In the genomic region with DNA sequence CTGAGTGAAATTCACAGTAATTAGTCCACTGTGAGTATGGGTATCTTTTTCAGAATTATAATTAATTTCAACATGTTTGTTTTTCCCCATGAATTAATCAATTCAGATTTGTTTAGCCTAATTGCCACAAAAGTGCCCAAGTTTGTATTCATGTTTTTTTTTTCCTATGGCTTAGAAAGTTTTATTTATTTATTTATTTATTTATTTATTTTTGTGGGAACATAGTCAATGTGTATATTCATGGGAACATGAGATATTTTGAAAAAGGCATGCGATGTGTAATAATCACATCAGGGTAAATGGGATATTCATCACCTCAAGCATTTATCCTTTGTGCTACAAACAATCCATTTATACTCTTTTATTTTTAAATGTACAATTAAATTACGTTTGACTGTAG, we compare ENCODE assay signal across 22 cellular contexts.
DNase-seq lines count a peak whose midpoint lies in the region; ATAC-seq, FAIRE-seq and TF ChIP-seq lines count a peak whose summit lies in the region.
"Had no signal": no experiment of that assay in that cellular context is flagged by ENCODE, and none has a peak within 500 bp of the region (broad histone marks: within the 10 kb centered on the region; RNA-seq: fewer than 3 reads in every experiment).

No MANE protein-coding gene starts in this region.

- H3K4me3 Mint-ChIP-seq in stimulated activated effector memory CD8-positive, alpha-beta T cell treated with anti-CD3 and anti-CD28 coated beads, Interleukin-12 subunit alpha, Interleukin-12 subunit beta, amount 100 ng/mL, for 72 hours: no peak overlapping the region
- H3K4me3 Mint-ChIP-seq: B cell; CD4-positive, alpha-beta T cell; CD8-positive, alpha-beta T cell had no signal

- ATAC-seq in stimulated activated effector memory CD8-positive, alpha-beta T cell treated with anti-CD3 and anti-CD28 coated beads, Interleukin-12 subunit alpha, Interleukin-12 subunit beta, amount 100 ng/mL, for 72 hours: no peak
- ATAC-seq: CD8-positive, alpha-beta T cell had no signal

- no peaks in the 10 kb centered on the region for H3K4me1 Mint-ChIP-seq in stimulated activated effector memory CD8-positive, alpha-beta T cell treated with anti-CD3 and anti-CD28 coated beads, Interleukin-12 subunit alpha, Interleukin-12 subunit beta, amount 100 ng/mL, for 72 hours
- H3K4me1 Mint-ChIP-seq: B cell had no signal

- H3K36me3 ChIP-seq in HEK293 (ENCODE audit: control insufficient read depth in 2 of 2, insufficient read depth in 1 of 2, low read length in 2 of 2): no peaks in the 10 kb centered on the region
- H3K36me3 ChIP-seq: BLaER1 treated with 17β-estradiol and CSF1 and Interleukin-3, amounts not matched to agents 10 nM and 100 nM had no signal

- WGBS in lower leg skin, 2 donors: 92 to 96% methylated on average over 2 of the region's 2 CpGs

- POLR2A ChIA-PET in HEK293 (lab: Yijun Ruan, JAX): no interaction called here

- no peak for DNase-seq in frontal cortex (ENCODE audit: low spot score in 2 of 2)
- DNase-seq in stimulated activated effector memory CD8-positive, alpha-beta T cell treated with anti-CD3 and anti-CD28 coated beads, Interleukin-12 subunit alpha, Interleukin-12 subunit beta, amount 100 ng/mL, for 72 hours (ENCODE audit: low spot score in 2 of 2): no peak
- DNase-seq in lower leg skin (ENCODE audit: low spot score in 2 of 2): no peak
- no peak for DNase-seq in DMS114 treated with DMSO at 0.1 percent for 48 hours (lab: John Stamatoyannopoulos, UW; ENCODE audit: unreplicated experiment)
- DNase-seq: 8988T; AML-193; Caco-2; Calu3; CD4-positive, alpha-beta T cell; CD8-positive, alpha-beta T cell; DMS153; DMS53; DMS79; DND-41; GF-D8 had no signal

- TF ChIP-seq CTCF in HEK293 (tag by site-specific recombination; IDR thresholded peaks at IDR 0.05): no peak
- no peak for TF ChIP-seq CTCF in lower leg skin (IDR thresholded peaks at IDR 0.05)

- H3K36me3 Mint-ChIP-seq in stimulated activated effector memory CD8-positive, alpha-beta T cell treated with anti-CD3 and anti-CD28 coated beads, Interleukin-12 subunit alpha, Interleukin-12 subunit beta, amount 100 ng/mL, for 72 hours: no peaks in the 10 kb centered on the region
- H3K36me3 Mint-ChIP-seq: CD8-positive, alpha-beta T cell had no signal

- no peaks in the 10 kb centered on the region for H3K4me1 ChIP-seq in HEK293 (ENCODE audit: control insufficient read depth, insufficient read depth, low read length)
- H3K4me1 ChIP-seq: BLaER1 treated with 17β-estradiol and CSF1 and Interleukin-3, amounts not matched to agents 10 nM and 100 nM; Caco-2 had no signal

- intact Hi-C loops in lower leg skin (cut with DNase I; ENCODE audit: low total_unique reads): no loop called here

- CTCF ChIA-PET in HEK293 (lab: Yijun Ruan, JAX): no interaction called here

- FAIRE-seq in frontal cortex (lab: Jason Lieb, UNC): peak; percentile 10
- FAIRE-seq: D721Med, GM12891, GM19239 had no signal

- H3K9me3 Mint-ChIP-seq in stimulated activated effector memory CD8-positive, alpha-beta T cell treated with anti-CD3 and anti-CD28 coated beads, Interleukin-12 subunit alpha, Interleukin-12 subunit beta, amount 100 ng/mL, for 72 hours: peaks cover 10% of the 10 kb centered on the region

- H3K27ac ChIP-seq in HEK293 (ENCODE audit: extremely low read depth, low read depth, low read length): no peak overlapping the region
- H3K27ac ChIP-seq: BLaER1 treated with 17β-estradiol and CSF1 and Interleukin-3, amounts not matched to agents 10 nM and 100 nM; C4-2B had no signal

- TF ChIP-seq POLR2A in lower leg skin (IDR thresholded peaks at IDR 0.05): no peak

- H3K27ac Mint-ChIP-seq in stimulated activated effector memory CD8-positive, alpha-beta T cell treated with anti-CD3 and anti-CD28 coated beads, Interleukin-12 subunit alpha, Interleukin-12 subunit beta, amount 100 ng/mL, for 72 hours: no peak overlapping the region
- H3K27ac Mint-ChIP-seq: B cell; CD4-positive, alpha-beta T cell; CD8-positive, alpha-beta T cell had no signal

- no peaks in the 10 kb centered on the region for H3K9me3 ChIP-seq in HEK293 (ENCODE audit: control insufficient read depth, insufficient read depth, low read depth, low read length)
- H3K9me3 ChIP-seq: Caco-2 had no signal

- H3K4me3 ChIP-seq in HEK293 (ENCODE audit: low read depth, low read length): no peak overlapping the region
- no peak overlapping the region for H3K4me3 ChIP-seq in lower leg skin (ENCODE audit: low read depth, poor library complexity, severe bottlenecking)
- H3K4me3 ChIP-seq: BLaER1 treated with 17β-estradiol and CSF1 and Interleukin-3, amounts not matched to agents 10 nM and 100 nM had no signal

TF ChIP-seq in HEK293, 187 proteins besides CTCF, POLR2A, EP300 and RAD21 (continues in another document):
- TF ChIP-seq, protein P1, sequence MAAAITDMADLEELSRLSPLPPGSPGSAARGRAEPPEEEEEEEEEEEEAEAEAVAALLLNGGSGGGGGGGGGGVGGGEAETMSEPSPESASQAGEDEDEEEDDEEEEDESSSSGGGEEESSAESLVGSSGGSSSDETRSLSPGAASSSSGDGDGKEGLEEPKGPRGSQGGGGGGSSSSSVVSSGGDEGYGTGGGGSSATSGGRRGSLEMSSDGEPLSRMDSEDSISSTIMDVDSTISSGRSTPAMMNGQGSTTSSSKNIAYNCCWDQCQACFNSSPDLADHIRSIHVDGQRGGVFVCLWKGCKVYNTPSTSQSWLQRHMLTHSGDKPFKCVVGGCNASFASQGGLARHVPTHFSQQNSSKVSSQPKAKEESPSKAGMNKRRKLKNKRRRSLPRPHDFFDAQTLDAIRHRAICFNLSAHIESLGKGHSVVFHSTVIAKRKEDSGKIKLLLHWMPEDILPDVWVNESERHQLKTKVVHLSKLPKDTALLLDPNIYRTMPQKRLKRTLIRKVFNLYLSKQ (tag by site-specific recombination; IDR thresholded peaks at IDR 0.05; ENCODE audit: borderline replicate concordance): no peak
- TF ChIP-seq ZNF624 (tag by site-specific recombination; IDR thresholded peaks at IDR 0.05): no peak
- TF ChIP-seq ZFP37 (tag by site-specific recombination; IDR thresholded peaks at IDR 0.05): no peak
- no peak for TF ChIP-seq SCRT1 (tag by site-specific recombination; IDR thresholded peaks at IDR 0.05; ENCODE audit: borderline replicate concordance)
- no peak for TF ChIP-seq ZNF16 (tag by site-specific recombination; IDR thresholded peaks at IDR 0.05; ENCODE audit: low read depth)
- TF ChIP-seq ZNF426 (tag by site-specific recombination; IDR thresholded peaks at IDR 0.05): peak; percentile 38
- TF ChIP-seq ZNF155 (tag by site-specific recombination; IDR thresholded peaks at IDR 0.05): no peak
- TF ChIP-seq, protein P2, sequence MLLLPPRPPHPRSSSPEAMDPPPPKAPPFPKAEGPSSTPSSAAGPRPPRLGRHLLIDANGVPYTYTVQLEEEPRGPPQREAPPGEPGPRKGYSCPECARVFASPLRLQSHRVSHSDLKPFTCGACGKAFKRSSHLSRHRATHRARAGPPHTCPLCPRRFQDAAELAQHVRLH (tag by site-specific recombination; IDR thresholded peaks at IDR 0.05): no peak
- peak; percentile 21; the same call in 1 of the 2 replicates for TF ChIP-seq ZNF623 (tag by site-specific recombination; IDR thresholded peaks at IDR 0.05)
- TF ChIP-seq ZNF785 (tag by site-specific recombination; IDR thresholded peaks at IDR 0.05): no peak
- no peak for TF ChIP-seq HOXA7 (CRISPR knock-in tag; IDR thresholded peaks at IDR 0.05; ENCODE audit: borderline replicate concordance)
- no peak for TF ChIP-seq KLF9 (tag by site-specific recombination; IDR thresholded peaks at IDR 0.05; ENCODE audit: low read depth)
- no peak for TF ChIP-seq TRIM28 (IDR thresholded peaks at IDR 0.05; ENCODE audit: borderline replicate concordance, low read length)
- TF ChIP-seq ZNF658 (tag by site-specific recombination; IDR thresholded peaks at IDR 0.05): no peak
- TF ChIP-seq, protein P3, sequence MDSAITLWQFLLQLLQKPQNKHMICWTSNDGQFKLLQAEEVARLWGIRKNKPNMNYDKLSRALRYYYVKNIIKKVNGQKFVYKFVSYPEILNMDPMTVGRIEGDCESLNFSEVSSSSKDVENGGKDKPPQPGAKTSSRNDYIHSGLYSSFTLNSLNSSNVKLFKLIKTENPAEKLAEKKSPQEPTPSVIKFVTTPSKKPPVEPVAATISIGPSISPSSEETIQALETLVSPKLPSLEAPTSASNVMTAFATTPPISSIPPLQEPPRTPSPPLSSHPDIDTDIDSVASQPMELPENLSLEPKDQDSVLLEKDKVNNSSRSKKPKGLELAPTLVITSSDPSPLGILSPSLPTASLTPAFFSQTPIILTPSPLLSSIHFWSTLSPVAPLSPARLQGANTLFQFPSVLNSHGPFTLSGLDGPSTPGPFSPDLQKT (IDR thresholded peaks at IDR 0.05; ENCODE audit: borderline replicate concordance, low read depth, low read length): no peak
- no peak for TF ChIP-seq ZNF501 (tag by site-specific recombination; IDR thresholded peaks at IDR 0.05)
- no peak for TF ChIP-seq WT1 (tag by site-specific recombination; IDR thresholded peaks at IDR 0.05)
- TF ChIP-seq HOXC10 (CRISPR knock-in tag; IDR thresholded peaks at IDR 0.05): no peak
- no peak for TF ChIP-seq ZBTB48 (tag by site-specific recombination; IDR thresholded peaks at IDR 0.05)
- no peak for TF ChIP-seq ZNF544 (tag by site-specific recombination; IDR thresholded peaks at IDR 0.05)
